In genomic region chr1:109371271-109371739, GRCh38 we compare ENCODE assay signal across 8 cellular contexts. TPM values are rescaled to one million over a fixed set of nuclear protein-coding genes. Genes with fewer than 3 reads are reported as not detected.
DNase-seq lines count a peak whose midpoint lies in the region; ATAC-seq and TF ChIP-seq lines count a peak whose summit lies in the region.

No MANE protein-coding gene starts in this region.

- H3K9me3 ChIP-seq in lower lobe of right lung (no peaks in the 10 kb centered on the region), uterus (no peaks in the 10 kb centered on the region)

- H3K36me3 ChIP-seq in lower lobe of right lung (peaks cover 17% of the 10 kb centered on the region), uterus (no peaks in the 10 kb centered on the region)

- H3K27ac ChIP-seq in lower lobe of right lung (peak overlapping the region; percentile 73), uterus (peak overlapping the region; percentile 75 to 77)

- intact Hi-C loops in lower lobe of right lung (cut with DNase I) (no loop called here), uterus (cut with DNase I; ENCODE audit: low total_unique reads) (no loop called here)

- H3K27me3 ChIP-seq in lower lobe of right lung (ENCODE audit: low read depth), result no peaks in the 10 kb centered on the region
- no peaks in the 10 kb centered on the region for H3K27me3 ChIP-seq in uterus

- in situ Hi-C loops in astrocyte of the spinal cord (cut with HindIII; ENCODE audit: low sequenced_read_pairs), result no loop called here

- H3K4me1 ChIP-seq in lower lobe of right lung (peaks cover 48% of the 10 kb centered on the region), uterus (no peaks in the 10 kb centered on the region)

- peak; percentile 80 to 83 for ATAC-seq in lower lobe of right lung
- no peak for ATAC-seq in GM18868 (IDR thresholded peaks at IDR 0.05; ENCODE audit: unreplicated experiment)

- DNase-seq in stimulated activated CD4-positive, alpha-beta T cell treated with anti-CD3 and anti-CD28 coated beads, Interleukin-12 subunit alpha, Interleukin-12 subunit beta, amount 100 ng/mL, for 48 hours (ENCODE audit: low read depth in 2 of 3, low spot score in 1 of 3), result peak; percentile 3 to 14 (median 5)
- DNase-seq in stimulated activated CD4-positive, alpha-beta T cell treated with anti-CD3 and anti-CD28 coated beads, Interleukin-2, amount 100 ng/mL, for 24 hours, result no peak
- peak; percentile 73 for DNase-seq in astrocyte of the spinal cord (ENCODE audit: low read depth, low spot score)
- no peak for DNase-seq in lower lobe of right lung
- DNase-seq in uterus, result peak in 1 of 2 donors; percentile 47
- DNase-seq in effector CD4-positive, alpha-beta T cell, result no peak
- DNase-seq in NCI-H128 (lab: John Stamatoyannopoulos, UW; ENCODE audit: unreplicated experiment), result no peak

- TF ChIP-seq CTCF in astrocyte of the spinal cord (IDR thresholded peaks at IDR 0.05; ENCODE audit: low read depth, low read length), result no peak
- TF ChIP-seq CTCF in lower lobe of right lung (IDR thresholded peaks at IDR 0.05), result no peak
- TF ChIP-seq CTCF in uterus (IDR thresholded peaks at IDR 0.05), result no peak

- no peak for TF ChIP-seq POLR2A in uterus (IDR thresholded peaks at IDR 0.05)

- H3K4me3 ChIP-seq in astrocyte of the spinal cord (ENCODE audit: low read depth, low read length), result peak overlapping the region; percentile 29
- peak overlapping the region; percentile 24 for H3K4me3 ChIP-seq in lower lobe of right lung
- peak overlapping the region in 1 of 2 donors; percentile 4 for H3K4me3 ChIP-seq in uterus

RNA-seq across cellular contexts. Expression of gene SORT1, which starts 26.4 kb away (rescaled TPM):
- total RNA-seq in lower lobe of right lung (178 TPM), uterus (10 to 100 TPM; 20.2 to 43.4 (median 27.9) TPM)

RNA-seq across cellular contexts. Expression of gene PSMA5, which starts 54.9 kb away (rescaled TPM):
- total RNA-seq in lower lobe of right lung, result 55.4 TPM
- total RNA-seq in uterus, result 10 to 100 TPM; 12.6 to 65.8 (median 40.7) TPM

Comparison
In these comparisons a context has a peak if more than half of its experiments do, and no peak if none do; other contexts are left out.
1. DNase-seq: peak in stimulated activated CD4-positive, alpha-beta T cell treated with anti-CD3 and anti-CD28 coated beads, Interleukin-12 subunit alpha, Interleukin-12 subunit beta, amount 100 ng/mL, for 48 hours (3 of 3) and astrocyte of the spinal cord (single experiment); none in stimulated activated CD4-positive, alpha-beta T cell treated with anti-CD3 and anti-CD28 coated beads, Interleukin-2, amount 100 ng/mL, for 24 hours (0 of 2), lower lobe of right lung (single experiment), effector CD4-positive, alpha-beta T cell (single experiment) and NCI-H128 (single experiment).